Comparison of ENCODE assay signal across 29 cellular contexts in the genomic region with DNA sequence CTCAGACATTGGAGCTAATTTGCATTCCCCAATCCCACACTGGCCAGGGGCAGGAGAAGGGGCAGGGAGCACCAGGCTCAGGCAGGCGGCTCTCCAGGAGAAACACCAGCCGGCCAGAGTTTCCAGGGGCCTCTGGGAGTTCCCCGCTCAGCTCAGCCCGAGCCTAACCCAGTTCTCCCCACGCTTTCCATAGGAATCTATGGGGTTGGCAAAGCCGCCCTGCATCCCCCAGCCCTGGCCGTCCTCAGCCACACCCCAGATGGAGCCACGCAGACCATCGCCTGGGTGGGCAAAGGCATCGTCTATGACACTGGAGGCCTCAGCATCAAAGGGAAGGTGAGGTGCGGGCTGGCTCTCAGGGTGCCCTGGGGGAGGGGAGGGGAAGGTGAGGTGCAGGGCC. TPM values are rescaled to one million over a fixed set of nuclear protein-coding genes. Genes with fewer than 3 reads are reported as not detected.
DNase-seq lines count a peak whose midpoint lies in the region; FAIRE-seq and TF ChIP-seq lines count a peak whose summit lies in the region.
"Had no signal": no experiment of that assay in that cellular context is flagged by ENCODE, and none has a peak within 500 bp of the region (broad histone marks: within the 10 kb centered on the region; RNA-seq: fewer than 3 reads in every experiment).

No MANE protein-coding gene starts in this region.

- H3K4me2 ChIP-seq in H9 (ENCODE audit: insufficient read depth, insufficient read length, low read length) (no peak overlapping the region), neuronal stem cell (ENCODE audit: insufficient read depth, low read length, poor library complexity, severe bottlenecking) (no peak overlapping the region)
- H3K4me2 ChIP-seq: BLaER1 had no signal

- no CpG with 5 or more reads among the region's 11 CpGs for WGBS in H9 (ENCODE audit: extremely low coverage, insufficient read length, low lambda C conversion rate)
- WGBS in endodermal cell (ENCODE audit: insufficient coverage in 1 of 2, insufficient read length in 1 of 2), 2 experiments = 90 to 100% methylated on average over 3 to 11 of the region's 11 CpGs
- WGBS in neuronal stem cell (ENCODE audit: extremely low coverage in 2 of 2, insufficient read length in 2 of 2, insufficient replicate concordance in 1 of 2), 2 donors = no CpG with 5 or more reads among the region's 11 CpGs

- no peaks in the 10 kb centered on the region for H3K27me3 ChIP-seq in H9 (ENCODE audit: insufficient read depth, low read length)
- no peaks in the 10 kb centered on the region for H3K27me3 ChIP-seq in endodermal cell (ENCODE audit: control insufficient read depth, insufficient read depth, low read length, poor library complexity, severe bottlenecking)
- no peaks in the 10 kb centered on the region for H3K27me3 ChIP-seq in neuronal stem cell (ENCODE audit: control insufficient read depth in 3 of 3, insufficient read depth in 3 of 3, low read depth in 1 of 3, low read length in 3 of 3)
- H3K27me3 ChIP-seq: BLaER1, esophagus muscularis mucosa, foreskin keratinocyte, ovary had no signal

- H3K9ac ChIP-seq in H9 (ENCODE audit: extremely low read depth, insufficient read length, low read length) = no peak overlapping the region
- no peak overlapping the region for H3K9ac ChIP-seq in endodermal cell (ENCODE audit: extremely low read depth, low read length, poor library complexity, severe bottlenecking)
- H3K9ac ChIP-seq in neuronal stem cell (ENCODE audit: low read depth, low read length, poor library complexity) = no peak overlapping the region
- H3K9ac ChIP-seq: BLaER1 had no signal

- no peak overlapping the region for H4K5ac ChIP-seq in H9 (ENCODE audit: insufficient read length, low read depth, low read length)

- H3K4me1 ChIP-seq in H9 (ENCODE audit: insufficient read depth, low read length) = peaks cover 2% of the 10 kb centered on the region; the same call in 1 of the 2 replicates
- H3K4me1 ChIP-seq in endodermal cell (ENCODE audit: control insufficient read depth, insufficient read depth, low read length) = no peaks in the 10 kb centered on the region
- H3K4me1 ChIP-seq in neuronal stem cell (ENCODE audit: control insufficient read depth in 2 of 2, insufficient read depth in 1 of 2, low read depth in 1 of 2, low read length in 2 of 2) = peaks cover 0 to 4% of the 10 kb centered on the region in 2 donors
- H3K4me1 ChIP-seq: esophagus muscularis mucosa, foreskin keratinocyte had no signal

- H3K4me1 Mint-ChIP-seq in H9 = peaks cover 4 to 9% of the 10 kb centered on the region in 2 experiments
- H3K4me1 Mint-ChIP-seq in endodermal cell = peaks cover 6% of the 10 kb centered on the region

- no peak overlapping the region for H2BK15ac ChIP-seq in H9 (ENCODE audit: low read depth, low read length)
- H2BK15ac ChIP-seq in neuronal stem cell (ENCODE audit: low read length) = no peak overlapping the region

- H3K27ac ChIP-seq in H9 (ENCODE audit: insufficient read length, low read depth, low read length) = no peak overlapping the region
- H3K27ac ChIP-seq in endodermal cell (ENCODE audit: low read depth, low read length) = no peak overlapping the region
- H3K27ac ChIP-seq in neuronal stem cell (replicated peaks; ENCODE audit: low read length) = no peak overlapping the region
- H3K27ac ChIP-seq in caudate nucleus (ENCODE audit: low read depth, low read length) = no peak overlapping the region
- H3K27ac ChIP-seq: BLaER1, foreskin keratinocyte, ovary, RWPE1 had no signal

- H3K27ac Mint-ChIP-seq in H9 (no peak overlapping the region), endodermal cell (no peak overlapping the region)
- H3K27ac Mint-ChIP-seq: stimulated activated naive B cell treated with anti-CD40 and anti-IgM and Interleukin-4, amounts not matched to agents 10 μg/mL and 1 μg/mL and 100 μg/mL, for 72 hours had no signal

- H3K4ac ChIP-seq in H9 (ENCODE audit: low read depth, low read length) (no peak overlapping the region), neuronal stem cell (ENCODE audit: low read length) (no peak overlapping the region)

- H2BK12ac ChIP-seq in H9 (ENCODE audit: insufficient read length, low read depth, low read length) (no peak overlapping the region), neuronal stem cell (ENCODE audit: low read length) (no peak overlapping the region)

- no peak overlapping the region for H3K56ac ChIP-seq in H9 (ENCODE audit: insufficient read length, low read depth, low read length)

- H3K4me3 Mint-ChIP-seq in H9 = no peak overlapping the region
- H3K4me3 Mint-ChIP-seq in endodermal cell = no peak overlapping the region
- H3K4me3 Mint-ChIP-seq: activated T-cell treated with anti-CD3 and anti-CD28 coated beads, Interleukin-2, amount 50 U/mL, for 4 hours; naive thymus-derived CD4-positive, alpha-beta T cell; stimulated activated naive B cell treated with anti-CD40 and anti-IgM and Interleukin-4, amounts not matched to agents 10 μg/mL and 1 μg/mL and 100 μg/mL, for 72 hours had no signal

- no peaks in the 10 kb centered on the region for H3K79me2 ChIP-seq in H9 (ENCODE audit: insufficient read depth, low read length)

- H3K18ac ChIP-seq in H9 (ENCODE audit: insufficient read length, low read depth, low read length) = no peak overlapping the region
- peak overlapping the region; percentile 11 for H3K18ac ChIP-seq in neuronal stem cell (ENCODE audit: low read length)

- H4K20me1 ChIP-seq in H9 (ENCODE audit: control insufficient read depth, insufficient read depth, insufficient read length) = no peaks in the 10 kb centered on the region

- peaks cover 0 to 3% of the 10 kb centered on the region in 2 experiments; a peak in 1 of 5 replicates for H3K9me3 Mint-ChIP-seq in H9
- peaks cover 14% of the 10 kb centered on the region for H3K9me3 Mint-ChIP-seq in endodermal cell
- H3K9me3 Mint-ChIP-seq: activated T-cell treated with anti-CD3 and anti-CD28 coated beads, Interleukin-2, amount 50 U/mL, for 4 hours; stimulated activated naive B cell treated with anti-CD40 and anti-IgM and Interleukin-4, amounts not matched to agents 10 μg/mL and 1 μg/mL and 100 μg/mL, for 72 hours had no signal

- peaks cover 61% of the 10 kb centered on the region for H3K36me3 ChIP-seq in endodermal cell (ENCODE audit: control insufficient read depth, insufficient read depth, low read length)
- H3K36me3 ChIP-seq in neuronal stem cell (replicated peaks in 1 of 2; ENCODE audit: control insufficient read depth in 2 of 2, insufficient read depth in 2 of 2, low read length in 2 of 2) = peaks cover 41 to 73% of the 10 kb centered on the region in 2 donors
- H3K36me3 ChIP-seq: ovary had no signal

- H3K9me3 ChIP-seq in H9 (ENCODE audit: control insufficient read depth, low read depth, low read length) (no peaks in the 10 kb centered on the region), endodermal cell (ENCODE audit: control insufficient read depth, low read length) (peaks cover 4% of the 10 kb centered on the region), neuronal stem cell (replicated peaks in 1 of 2; ENCODE audit: control insufficient read depth in 2 of 2, insufficient read depth in 1 of 2, low read depth in 1 of 2, low read length in 2 of 2) (peaks cover 0 to 5% of the 10 kb centered on the region in 2 donors)
- H3K9me3 ChIP-seq: BLaER1, esophagus muscularis mucosa, ovary had no signal

- H2BK5ac ChIP-seq in H9 (ENCODE audit: insufficient read length, low read length) (no peak overlapping the region), neuronal stem cell (ENCODE audit: low read length) (no peak overlapping the region)

- no peak overlapping the region for H4K91ac ChIP-seq in H9 (ENCODE audit: insufficient read length, low read depth, low read length)
- H4K91ac ChIP-seq in neuronal stem cell (ENCODE audit: low read depth, low read length, poor library complexity) = no peak overlapping the region

- H3K27me3 Mint-ChIP-seq in H9 (ENCODE audit: low read depth) (no peaks in the 10 kb centered on the region), endodermal cell (ENCODE audit: insufficient read depth) (no peaks in the 10 kb centered on the region)
- H3K27me3 Mint-ChIP-seq: naive thymus-derived CD4-positive, alpha-beta T cell; stimulated activated naive B cell treated with anti-CD40 and anti-IgM and Interleukin-4, amounts not matched to agents 10 μg/mL and 1 μg/mL and 100 μg/mL, for 72 hours had no signal

- no peak overlapping the region for H2BK20ac ChIP-seq in H9 (ENCODE audit: low read depth, low read length, poor library complexity, severe bottlenecking)

- no peaks in the 10 kb centered on the region for H3K23me2 ChIP-seq in H9 (ENCODE audit: insufficient read length, low read depth, low read length, poor library complexity, severe bottlenecking)

- H2BK120ac ChIP-seq in H9 (ENCODE audit: low read depth, low read length, poor library complexity, severe bottlenecking) (no peak overlapping the region), neuronal stem cell (ENCODE audit: low read depth, low read length) (no peak overlapping the region)

- TF ChIP-seq POLR2A in GM12891 (IDR thresholded peaks at IDR 0.05; ENCODE audit: low read depth, low read length) = no peak

- H3K4me3 ChIP-seq in endodermal cell (ENCODE audit: low read length) = no peak overlapping the region
- H3K4me3 ChIP-seq in neuronal stem cell (ENCODE audit: low read length in 2 of 2) = no peak overlapping the region
- H3K4me3 ChIP-seq: BLaER1, esophagus muscularis mucosa, ovary had no signal

- FAIRE-seq in GM12891 (lab: Jason Lieb, UNC) = no peak
- FAIRE-seq: bronchial epithelial cell, G401.6, H54 had no signal

- H2AFZ ChIP-seq in H9 (ENCODE audit: low read length) (no peak overlapping the region), neuronal stem cell (ENCODE audit: low read length) (no peak overlapping the region)

- no peak overlapping the region; the same call in 1 of the 2 replicates for H3K14ac ChIP-seq in H9 (ENCODE audit: insufficient read depth, low read length)
- H3K14ac ChIP-seq in neuronal stem cell (ENCODE audit: low read length) = no peak overlapping the region

- no peak overlapping the region for H2AK5ac ChIP-seq in H9 (ENCODE audit: insufficient read length, low read length)
- no peak overlapping the region for H2AK5ac ChIP-seq in neuronal stem cell (ENCODE audit: low read depth, low read length)

- H4K8ac ChIP-seq in H9 (replicated peaks; ENCODE audit: insufficient read length, low read depth, low read length) = no peak overlapping the region
- H4K8ac ChIP-seq in neuronal stem cell (ENCODE audit: low read depth, low read length) = no peak overlapping the region

- TF ChIP-seq CTCF in H9 (conservative IDR thresholded peaks at IDR 0.05) = no peak
- TF ChIP-seq CTCF in endodermal cell (conservative IDR thresholded peaks at IDR 0.05) = no peak

- no peaks in the 10 kb centered on the region for H3K79me1 ChIP-seq in H9 (ENCODE audit: insufficient read depth, low read depth, low read length, poor library complexity, severe bottlenecking)
- H3K79me1 ChIP-seq in neuronal stem cell (ENCODE audit: low read depth, low read length) = peaks cover 1% of the 10 kb centered on the region

- H3K36me3 Mint-ChIP-seq in H9 (ENCODE audit: insufficient read depth in 1 of 3, low read depth in 3 of 3) (peaks cover 15 to 55% (median 46%) of the 10 kb centered on the region in 3 experiments; a peak in 6 of 7 replicates), endodermal cell (ENCODE audit: low read depth) (peaks cover 58% of the 10 kb centered on the region)

- H3K23ac ChIP-seq in H9 (ENCODE audit: insufficient read length, low read depth, low read length) = no peak overlapping the region
- H3K23ac ChIP-seq in neuronal stem cell (ENCODE audit: low read depth, low read length, poor library complexity) = no peak overlapping the region

- no peak overlapping the region for H3T11ph ChIP-seq in H9 (ENCODE audit: low read length)

- DNase-seq in 8988T (peak; percentile 24), H9 (peak; percentile 23), endodermal cell (peak; percentile 35), neuronal stem cell (ENCODE audit: low spot score) (no peak), caudate nucleus (lab: John Stamatoyannopoulos, UW) (no peak), HPDE6-E6E7 (ENCODE audit: extremely low spot score) (no peak), GM12891 (ENCODE audit: insufficient read length, low spot score) (no peak), OCI-M2 (lab: John Stamatoyannopoulos, UW; ENCODE audit: unreplicated experiment) (no peak)
- DNase-seq: activated naive CD4-positive, alpha-beta T cell treated with Interleukin-2 at 50 U/mL for 16 hours; activated T-cell treated with anti-CD3 and anti-CD28 coated beads, Interleukin-2, amount 50 U/mL, for 4 hours; amygdala; foreskin keratinocyte; midbrain; NCI-H1105 treated with DMSO at 0.1 percent for 48 hours; NCI-H2029; NCI-H2227 treated with DMSO at 0.1 percent for 48 hours; NCI-H774; retina; stimulated activated CD4-positive, alpha-beta T cell treated with anti-CD3 and anti-CD28 coated beads, Interleukin-12 subunit alpha, Interleukin-12 subunit beta, amount 100 ng/mL, for 4 hours; stimulated activated CD4-positive, alpha-beta T cell treated with anti-CD3 and anti-CD28 coated beads, Interleukin-4, amount 100 ng/mL, for 24 hours; stimulated activated naive B cell treated with anti-CD40 and anti-IgM and Interleukin-4, amounts not matched to agents 10 μg/mL and 1 μg/mL and 100 μg/mL, for 72 hours had no signal

RNA-seq across cellular contexts. Expression of a gene that starts 8.2 kb away (rescaled TPM):
- 31.1 TPM in 2 replicates for total RNA-seq in H9 (2021)
- total RNA-seq in endodermal cell = 10 to 100 TPM; 52.9 to 72.8 TPM
- 24.1 TPM for polyA plus RNA-seq in endodermal cell (2013, experiment 1 of 2)
- polyA plus RNA-seq in endodermal cell (2013, experiment 2 of 2) = 22.4 TPM
- 21.4 TPM for polyA plus RNA-seq in neuronal stem cell (2013, experiment 1 of 2)
- 19.5 TPM for polyA plus RNA-seq in neuronal stem cell (2013, experiment 2 of 2)
- polyA plus RNA-seq in GM12891 (2012; ENCODE audit: low read depth, missing spikeins) = 28.0 TPM

RNA-seq across cellular contexts. Expression of a gene that starts 49.7 kb away (rescaled TPM):
- total RNA-seq in H9 (2021) (81.4 and 87.8 TPM in 2 replicates), endodermal cell (100 to 1,000 TPM in 1 of 2 donors, 10 to 100 TPM in 1; 91.6 to 114 TPM)
- polyA plus RNA-seq in endodermal cell (2013, experiment 1 of 2) = 60.9 TPM
- 62.3 TPM for polyA plus RNA-seq in endodermal cell (2013, experiment 2 of 2)
- 45.1 TPM for polyA plus RNA-seq in neuronal stem cell (2013, experiment 1 of 2)
- 45.7 TPM for polyA plus RNA-seq in neuronal stem cell (2013, experiment 2 of 2)
- 55.3 TPM for polyA plus RNA-seq in GM12891 (2012; ENCODE audit: low read depth, missing spikeins)

Comparison
In these comparisons a context has a peak if more than half of its experiments do, and no peak if none do; other contexts are left out.
1. DNase-seq: peak in 8988T (single experiment), H9 (single experiment) and endodermal cell (single experiment); none in neuronal stem cell (single experiment), caudate nucleus (0 of 61), HPDE6-E6E7 (single experiment), GM12891 (single experiment) and OCI-M2 (single experiment).